19 cellular contexts compared by ENCODE assay signal in the genomic region with DNA sequence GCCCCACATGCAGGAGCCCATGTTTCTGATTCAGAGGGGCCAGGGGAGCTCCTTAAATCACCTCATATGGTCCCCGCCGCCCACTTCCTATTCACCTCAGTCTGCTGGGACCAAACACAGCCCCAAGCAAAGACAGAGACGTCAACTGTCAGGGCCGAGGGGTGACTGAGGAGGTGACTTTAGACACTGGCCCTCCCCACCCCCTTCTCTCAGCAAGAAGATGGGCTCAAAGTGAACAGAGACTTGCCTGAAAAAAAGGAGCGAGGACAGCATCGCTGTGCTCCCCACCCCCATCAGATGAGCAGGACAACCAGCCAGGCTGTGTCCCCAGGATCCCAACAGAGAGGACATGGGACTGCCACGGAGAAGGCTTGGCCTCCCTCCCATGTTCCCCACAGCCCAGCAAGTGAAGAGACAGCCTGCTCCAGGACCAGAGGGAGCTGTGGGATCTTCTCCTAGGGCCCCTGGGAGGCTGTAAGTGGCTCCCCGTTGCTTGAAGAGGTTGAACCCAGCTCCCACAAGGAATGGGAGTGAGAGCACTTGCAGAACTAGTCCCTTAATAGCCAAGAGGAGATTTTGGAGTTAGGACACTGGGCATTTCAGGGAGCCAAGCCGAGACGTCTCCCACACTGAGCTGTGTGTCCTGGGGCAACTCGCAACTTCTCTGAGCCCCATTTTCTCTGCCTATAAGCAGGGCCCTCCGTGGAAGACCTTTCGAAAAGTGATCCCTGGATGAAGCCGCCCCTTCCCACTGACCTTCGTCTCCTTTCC. TPM values are rescaled to one million over a fixed set of nuclear protein-coding genes. Genes with fewer than 3 reads are reported as not detected.
DNase-seq lines count a peak whose midpoint lies in the region; ATAC-seq and TF ChIP-seq lines count a peak whose summit lies in the region.
"Had no signal": no experiment of that assay in that cellular context is flagged by ENCODE, and none has a peak within 500 bp of the region (broad histone marks: within the 10 kb centered on the region; RNA-seq: fewer than 3 reads in every experiment).

No MANE protein-coding gene starts in this region.

- H3K27me3 ChIP-seq in CD8-positive, alpha-beta T cell (ENCODE audit: insufficient read depth, low read length) = no peaks in the 10 kb centered on the region
- H3K27me3 ChIP-seq in GM23248 (replicated peaks; ENCODE audit: insufficient read depth) (no peaks in the 10 kb centered on the region), transverse colon (peaks cover 4% of the 10 kb centered on the region)

- no peak overlapping the region for H3K4me3 Mint-ChIP-seq in CD8-positive, alpha-beta T cell
- peak overlapping the region; percentile 5 for H3K4me3 Mint-ChIP-seq in activated naive CD8-positive, alpha-beta T cell treated with anti-CD3 and anti-CD28 coated beads for 36 hours
- no peak overlapping the region for H3K4me3 Mint-ChIP-seq in nephron progenitor cell

- H3K4me3 ChIP-seq in CD8-positive, alpha-beta T cell (ENCODE audit: low read depth, low read length) = no peak overlapping the region
- H3K4me3 ChIP-seq in GM23248 = no peak overlapping the region
- no peak overlapping the region for H3K4me3 ChIP-seq in transverse colon
- H3K4me3 ChIP-seq: heart left ventricle, thoracic aorta had no signal

- POLR2A ChIA-PET in CD8-positive, alpha-beta T cell (lab: Charles Lee) = no interaction called here
- POLR2A ChIA-PET in HEK293T (lab: Yijun Ruan, JAX) = no interaction called here

- intact Hi-C loops in CD8-positive, alpha-beta T cell (cut with DNase I, micrococcal nuclease) = no loop called here
- intact Hi-C loops in transverse colon (cut with DNase I; ENCODE audit: low total_unique reads) (no loop called here), sciatic nerve (cut with DNase I) (no loop called here)

- ATAC-seq in CD8-positive, alpha-beta T cell = no peak
- ATAC-seq in sciatic nerve = no peak
- ATAC-seq: heart left ventricle had no signal

- H3K36me3 ChIP-seq in CD8-positive, alpha-beta T cell (ENCODE audit: insufficient read depth, low read length) = no peaks in the 10 kb centered on the region
- H3K36me3 ChIP-seq in GM23248 (ENCODE audit: low read depth) (no peaks in the 10 kb centered on the region), transverse colon (no peaks in the 10 kb centered on the region)
- H3K36me3 ChIP-seq: heart left ventricle, thoracic aorta, WERI-Rb-1 had no signal

- H3K27ac ChIP-seq in CD8-positive, alpha-beta T cell (ENCODE audit: low read depth, low read length) = no peak overlapping the region
- no peak overlapping the region for H3K27ac ChIP-seq in GM23248
- no peak overlapping the region for H3K27ac ChIP-seq in transverse colon
- H3K27ac ChIP-seq: heart left ventricle, parathyroid adenoma, thoracic aorta, WERI-Rb-1 had no signal

- peak in 1 of 7 experiments; percentile 5 for DNase-seq in CD8-positive, alpha-beta T cell
- DNase-seq in GM23248 (peak; percentile 15), nephron progenitor cell (no peak), transverse colon (no peak), sciatic nerve (ENCODE audit: low spot score) (no peak), HEK293T (ENCODE audit: extremely low spot score) (no peak)
- peak; percentile 26 for DNase-seq in activated naive CD8-positive, alpha-beta T cell treated with anti-CD3 and anti-CD28 coated beads for 36 hours
- DNase-seq: central memory CD4-positive, alpha-beta T cell; effector memory CD4-positive, alpha-beta T cell; H7; heart left ventricle; KG1; NCI-H2029; WERI-Rb-1 had no signal

- no peaks in the 10 kb centered on the region for H3K9me3 ChIP-seq in CD8-positive, alpha-beta T cell (ENCODE audit: low read length)
- H3K9me3 ChIP-seq in GM23248 (ENCODE audit: low read depth) (no peaks in the 10 kb centered on the region), transverse colon (no peaks in the 10 kb centered on the region)
- H3K9me3 ChIP-seq: heart left ventricle, thoracic aorta had no signal

- H4K20me1 ChIP-seq in GM23248 (ENCODE audit: insufficient read depth) = no peaks in the 10 kb centered on the region

- H3K9me2 ChIP-seq in GM23248 (ENCODE audit: insufficient read depth) = no peaks in the 10 kb centered on the region

- 66 to 75% methylated on average over 15 of the region's 15 CpGs for WGBS in GM23248 (ENCODE audit: low coverage in 1 of 2, low lambda C conversion rate in 2 of 2, missing lambda C conversion rate in 2 of 2), 2 experiments
- 74 to 100% methylated on average over 2 to 15 of the region's 15 CpGs for WGBS in transverse colon (ENCODE audit: low coverage in 1 of 2), 2 donors

- peaks cover 29% of the 10 kb centered on the region for H3K4me1 Mint-ChIP-seq in CD8-positive, alpha-beta T cell (ENCODE audit: low read depth)
- H3K4me1 Mint-ChIP-seq in activated naive CD8-positive, alpha-beta T cell treated with anti-CD3 and anti-CD28 coated beads for 36 hours = peaks cover 40% of the 10 kb centered on the region
- peaks cover 12% of the 10 kb centered on the region for H3K4me1 Mint-ChIP-seq in nephron progenitor cell

- TF ChIP-seq CTCF in CD8-positive, alpha-beta T cell (IDR thresholded peaks at IDR 0.05) = no peak
- TF ChIP-seq CTCF in nephron progenitor cell (IDR thresholded peaks at IDR 0.05) (no peak), transverse colon (IDR thresholded peaks at IDR 0.05) (no peak)

- no peak overlapping the region for H3K9ac ChIP-seq in GM23248
- H3K9ac ChIP-seq: parathyroid adenoma had no signal

- H3K27ac Mint-ChIP-seq in CD8-positive, alpha-beta T cell = peak overlapping the region; percentile 22
- peak overlapping the region; percentile 89 for H3K27ac Mint-ChIP-seq in activated naive CD8-positive, alpha-beta T cell treated with anti-CD3 and anti-CD28 coated beads for 36 hours
- H3K27ac Mint-ChIP-seq in nephron progenitor cell = peak overlapping the region; percentile 93

- TF ChIP-seq POLR2A in transverse colon (IDR thresholded peaks at IDR 0.05) = no peak

- no peaks in the 10 kb centered on the region for H3K79me2 ChIP-seq in GM23248 (ENCODE audit: insufficient read depth)
- H3K79me2 ChIP-seq: parathyroid adenoma had no signal

- no peaks in the 10 kb centered on the region for H3F3A ChIP-seq in GM23248 (ENCODE audit: insufficient read depth)

- H3K9me3 Mint-ChIP-seq in CD8-positive, alpha-beta T cell = no peaks in the 10 kb centered on the region
- H3K9me3 Mint-ChIP-seq in activated naive CD8-positive, alpha-beta T cell treated with anti-CD3 and anti-CD28 coated beads for 36 hours = no peaks in the 10 kb centered on the region
- H3K9me3 Mint-ChIP-seq in nephron progenitor cell = no peaks in the 10 kb centered on the region

- H3K4me1 ChIP-seq in CD8-positive, alpha-beta T cell (ENCODE audit: insufficient read depth, low read length) = peaks cover 24% of the 10 kb centered on the region
- H3K4me1 ChIP-seq in GM23248 (ENCODE audit: insufficient read depth) = peaks cover 26% of the 10 kb centered on the region
- no peaks in the 10 kb centered on the region for H3K4me1 ChIP-seq in transverse colon
- H3K4me1 ChIP-seq: heart left ventricle, parathyroid adenoma had no signal

- in situ Hi-C loops in GM23248 (cut with MboI) (no loop called here), transverse colon (cut with MboI; ENCODE audit: low pct_ligation_motif_present in 1 of 4, low pct_unique_long_range_greater_than_20kb in 1 of 4, low sequenced_read_pairs in 3 of 4) (no loop called here)

- H2AFZ ChIP-seq in GM23248 = no peak overlapping the region
- H2AFZ ChIP-seq: parathyroid adenoma had no signal

- H3K36me3 Mint-ChIP-seq in CD8-positive, alpha-beta T cell = no peaks in the 10 kb centered on the region
- no peaks in the 10 kb centered on the region for H3K36me3 Mint-ChIP-seq in activated naive CD8-positive, alpha-beta T cell treated with anti-CD3 and anti-CD28 coated beads for 36 hours
- H3K36me3 Mint-ChIP-seq in nephron progenitor cell (ENCODE audit: low read depth) = no peaks in the 10 kb centered on the region

- CTCF ChIA-PET in CD8-positive, alpha-beta T cell (lab: Charles Lee) = interaction anchor here (1.2 kb wide), 1 partner anchor 250 kb away, joined by 4 read pairs; no protein-coding TSS in a partner anchor
- CTCF ChIA-PET in HEK293T (lab: Yijun Ruan, JAX) = interaction anchor here (0.8 kb wide), 1 partner anchor 44 kb away, joined by 3 read pairs; no protein-coding TSS in a partner anchor

- peaks cover 2% of the 10 kb centered on the region for H3K27me3 Mint-ChIP-seq in CD8-positive, alpha-beta T cell (ENCODE audit: low read depth)
- no peaks in the 10 kb centered on the region for H3K27me3 Mint-ChIP-seq in activated naive CD8-positive, alpha-beta T cell treated with anti-CD3 and anti-CD28 coated beads for 36 hours
- H3K27me3 Mint-ChIP-seq in nephron progenitor cell (ENCODE audit: low read depth, poor library complexity) = peaks cover 27% of the 10 kb centered on the region

- no peak for TF ChIP-seq EP300 in transverse colon (IDR thresholded peaks at IDR 0.05; ENCODE audit: low read depth)

- peak overlapping the region; percentile 5 for H3K4me2 ChIP-seq in GM23248 (ENCODE audit: unreplicated experiment)

RNA-seq across cellular contexts. Expression of gene KRT79, which starts 1.3 kb away (rescaled TPM):
- total RNA-seq in CD8-positive, alpha-beta T cell = not detected
- total RNA-seq in GM23248 (2014; rRNA removed; shearing (Covaris generic)) = not detected in 2 replicates
- 0.15 TPM in 1 of 2 replicates, not detected in the other for polyA plus RNA-seq in GM23248 (2016; fragmentation: Nextera tagmentation; extraction: Ambion mirVana)
- under 1 TPM; 0.95 to 0.96 TPM for total RNA-seq in activated naive CD8-positive, alpha-beta T cell treated with anti-CD3 and anti-CD28 coated beads for 36 hours
- total RNA-seq in transverse colon (not detected), sciatic nerve (not detected)
- total RNA-seq: H7; heart left ventricle; NCI-H460; T-helper 1 cell treated with Interleukin-12 subunit alpha and Interleukin-12 subunit beta and Interleukin-4 antibody, amounts not matched to agents 30 ng/mL and 1 ng/mL, for 36 hours; thoracic aorta had no signal

RNA-seq across cellular contexts. Expression of gene KRT78, which starts 13.3 kb away (rescaled TPM):
- total RNA-seq in CD8-positive, alpha-beta T cell = not detected
- not detected in 2 replicates for total RNA-seq in GM23248 (2014; rRNA removed; shearing (Covaris generic))
- not detected in 2 replicates for polyA plus RNA-seq in GM23248 (2016; fragmentation: Nextera tagmentation; extraction: Ambion mirVana)
- not detected for total RNA-seq in activated naive CD8-positive, alpha-beta T cell treated with anti-CD3 and anti-CD28 coated beads for 36 hours
- total RNA-seq in transverse colon = not detected
- total RNA-seq in sciatic nerve = not detected
- total RNA-seq: H7; heart left ventricle; NCI-H460; T-helper 1 cell treated with Interleukin-12 subunit alpha and Interleukin-12 subunit beta and Interleukin-4 antibody, amounts not matched to agents 30 ng/mL and 1 ng/mL, for 36 hours; thoracic aorta had no signal

RNA-seq across cellular contexts. Expression of gene KRT4, which starts 21.5 kb away (rescaled TPM):
- total RNA-seq in CD8-positive, alpha-beta T cell = not detected
- 0.22 TPM in 1 of 2 replicates, not detected in the other for total RNA-seq in GM23248 (2014; rRNA removed; shearing (Covaris generic))
- polyA plus RNA-seq in GM23248 (2016; fragmentation: Nextera tagmentation; extraction: Ambion mirVana) = 0.13 TPM in 1 of 2 replicates, not detected in the other
- under 1 TPM in 1 of 2 experiments, not detected in 1; 0.22 TPM for total RNA-seq in activated naive CD8-positive, alpha-beta T cell treated with anti-CD3 and anti-CD28 coated beads for 36 hours
- total RNA-seq in transverse colon = not detected
- total RNA-seq in sciatic nerve = not detected
- total RNA-seq: H7; heart left ventricle; NCI-H460; T-helper 1 cell treated with Interleukin-12 subunit alpha and Interleukin-12 subunit beta and Interleukin-4 antibody, amounts not matched to agents 30 ng/mL and 1 ng/mL, for 36 hours; thoracic aorta had no signal

RNA-seq across cellular contexts. Expression of gene KRT3, which starts 39.5 kb away (rescaled TPM):
- total RNA-seq in CD8-positive, alpha-beta T cell = not detected
- total RNA-seq in GM23248 (2014; rRNA removed; shearing (Covaris generic)) = not detected in 2 replicates
- not detected in 2 replicates for polyA plus RNA-seq in GM23248 (2016; fragmentation: Nextera tagmentation; extraction: Ambion mirVana)
- total RNA-seq in activated naive CD8-positive, alpha-beta T cell treated with anti-CD3 and anti-CD28 coated beads for 36 hours = not detected
- total RNA-seq in transverse colon (not detected), sciatic nerve (not detected)
- total RNA-seq: H7; heart left ventricle; lower leg skin; NCI-H460; T-helper 1 cell treated with Interleukin-12 subunit alpha and Interleukin-12 subunit beta and Interleukin-4 antibody, amounts not matched to agents 30 ng/mL and 1 ng/mL, for 36 hours; thoracic aorta had no signal
- polyA plus RNA-seq: heart left ventricle had no signal

RNA-seq across cellular contexts. Expression of gene KRT76, which starts 58.3 kb away (rescaled TPM):
- total RNA-seq in CD8-positive, alpha-beta T cell = not detected
- total RNA-seq in GM23248 (2014; rRNA removed; shearing (Covaris generic)) = not detected in 2 replicates
- polyA plus RNA-seq in GM23248 (2016; fragmentation: Nextera tagmentation; extraction: Ambion mirVana) = not detected in 2 replicates
- total RNA-seq in activated naive CD8-positive, alpha-beta T cell treated with anti-CD3 and anti-CD28 coated beads for 36 hours = not detected
- not detected for total RNA-seq in transverse colon
- not detected for total RNA-seq in sciatic nerve
- total RNA-seq: H7; heart left ventricle; lower leg skin; NCI-H460; T-helper 1 cell treated with Interleukin-12 subunit alpha and Interleukin-12 subunit beta and Interleukin-4 antibody, amounts not matched to agents 30 ng/mL and 1 ng/mL, for 36 hours; thoracic aorta had no signal
- polyA plus RNA-seq: heart left ventricle had no signal

Comparison
In these comparisons a context has a peak if more than half of its experiments do, and no peak if none do; other contexts are left out.
1. DNase-seq: peak in GM23248 (single experiment) and activated naive CD8-positive, alpha-beta T cell treated with anti-CD3 and anti-CD28 coated beads for 36 hours (single experiment); none in nephron progenitor cell (single experiment), transverse colon (single experiment), sciatic nerve (single experiment) and HEK293T (single experiment).
2. H3K27ac Mint-ChIP-seq: peak in every context shown above with its lines; median percentile 93 in nephron progenitor cell; 89 in activated naive CD8-positive, alpha-beta T cell treated with anti-CD3 and anti-CD28 coated beads for 36 hours; 22 in CD8-positive, alpha-beta T cell.